In the genomic region with DNA sequence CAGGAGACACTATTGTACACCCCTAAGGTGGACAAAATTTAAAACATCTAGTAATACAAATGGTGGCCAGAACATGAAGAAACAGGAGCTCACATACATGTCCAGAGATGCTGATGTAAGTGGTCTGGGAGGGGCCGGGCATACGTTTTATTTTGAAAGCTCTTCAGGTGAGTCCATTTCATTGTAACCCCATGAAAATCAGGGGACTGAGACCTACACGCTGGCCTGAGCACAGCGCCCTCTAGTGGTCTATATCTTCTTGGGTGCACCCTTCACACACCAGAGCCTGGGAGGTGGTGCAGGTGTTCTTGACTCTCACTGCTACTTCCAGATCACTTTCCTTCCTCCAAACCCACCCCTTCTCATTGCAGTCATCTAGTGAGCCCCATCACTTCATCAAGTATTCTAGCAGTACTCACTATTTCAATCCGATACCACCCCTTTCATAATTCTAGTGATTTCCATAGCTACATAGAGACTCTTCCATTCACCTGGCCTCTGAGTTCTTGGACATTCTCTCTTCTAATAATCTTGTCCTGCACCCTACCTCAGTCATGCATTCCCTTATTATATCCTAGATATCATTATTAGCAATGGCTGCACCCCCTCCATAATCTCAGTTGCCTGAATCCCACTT, we compare ENCODE assay signal across 1 cellular context.
A peak's percentile ranks its signal among the peaks of the same experiment; 100 is the strongest.
TF ChIP-seq lines count a peak whose summit lies in the region.

No MANE protein-coding gene starts in this region.

TF ChIP-seq in GM12878, 131 proteins besides CTCF, POLR2A, EP300 and RAD21:
- TF ChIP-seq, protein P1, sequence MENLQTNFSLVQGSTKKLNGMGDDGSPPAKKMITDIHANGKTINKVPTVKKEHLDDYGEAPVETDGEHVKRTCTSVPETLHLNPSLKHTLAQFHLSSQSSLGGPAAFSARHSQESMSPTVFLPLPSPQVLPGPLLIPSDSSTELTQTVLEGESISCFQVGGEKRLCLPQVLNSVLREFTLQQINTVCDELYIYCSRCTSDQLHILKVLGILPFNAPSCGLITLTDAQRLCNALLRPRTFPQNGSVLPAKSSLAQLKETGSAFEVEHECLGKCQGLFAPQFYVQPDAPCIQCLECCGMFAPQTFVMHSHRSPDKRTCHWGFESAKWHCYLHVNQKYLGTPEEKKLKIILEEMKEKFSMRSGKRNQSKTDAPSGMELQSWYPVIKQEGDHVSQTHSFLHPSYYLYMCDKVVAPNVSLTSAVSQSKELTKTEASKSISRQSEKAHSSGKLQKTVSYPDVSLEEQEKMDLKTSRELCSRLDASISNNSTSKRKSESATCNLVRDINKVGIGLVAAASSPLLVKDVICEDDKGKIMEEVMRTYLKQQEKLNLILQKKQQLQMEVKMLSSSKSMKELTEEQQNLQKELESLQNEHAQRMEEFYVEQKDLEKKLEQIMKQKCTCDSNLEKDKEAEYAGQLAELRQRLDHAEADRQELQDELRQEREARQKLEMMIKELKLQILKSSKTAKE (IDR thresholded peaks at IDR 0.05; ENCODE audit: low read depth, poor library complexity, severe bottlenecking) = no peak
- TF ChIP-seq NR2F1 (conservative IDR thresholded peaks at IDR 0.05) (no peak), BACH1 (IDR thresholded peaks at IDR 0.05; ENCODE audit: borderline replicate concordance) (no peak), YY1 (IDR thresholded peaks at IDR 0.05; ENCODE audit: low read depth, low read length) (peak; percentile 74), ATF7 (IDR thresholded peaks at IDR 0.05; ENCODE audit: low read depth) (0 out of 2 replicates have a peak, but pooled peaks have one; percentile 14), SMC3 (IDR thresholded peaks at IDR 0.05; ENCODE audit: borderline replicate concordance, low read length) (peak; percentile 70), TCF12 (IDR thresholded peaks at IDR 0.05; ENCODE audit: low read depth, low read length) (0 out of 2 replicates have a peak, but pooled peaks have one; percentile 12), RUNX3 (IDR thresholded peaks at IDR 0.05; ENCODE audit: low read length) (peak; percentile 10; the same call in 1 of the 2 replicates), SMARCA5 (IDR thresholded peaks at IDR 0.05) (0 out of 2 replicates have a peak, but pooled peaks have one; percentile 61), PAX5 (IDR thresholded peaks at IDR 0.05; ENCODE audit: borderline replicate concordance, low read depth, low read length) (peak; percentile 51; the same call in 1 of the 2 replicates)
